Comparison of ENCODE assay signal across 24 cellular contexts in the genomic region with DNA sequence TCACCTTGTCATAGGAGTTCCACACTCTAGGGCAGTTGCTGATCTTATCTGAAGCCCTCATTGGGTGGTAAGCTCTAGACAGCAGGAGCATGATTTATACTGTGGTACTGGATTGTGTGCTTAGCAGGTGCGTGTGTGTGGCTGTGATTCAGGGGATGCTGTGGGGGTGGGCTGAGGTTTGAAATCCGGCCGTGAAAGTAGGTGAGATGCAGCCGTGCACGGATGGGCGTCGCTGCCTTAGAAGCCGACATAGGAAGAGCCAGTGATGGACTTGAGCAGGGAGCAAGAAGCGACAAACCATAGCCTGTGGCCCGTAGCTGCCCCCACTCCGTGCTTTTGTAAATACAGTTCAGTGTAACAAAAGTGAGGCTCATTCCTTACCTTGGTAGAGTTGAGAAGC. TPM values are rescaled to one million over a fixed set of nuclear protein-coding genes. Genes with fewer than 3 reads are reported as not detected.
DNase-seq lines count a peak whose midpoint lies in the region; ATAC-seq and TF ChIP-seq lines count a peak whose summit lies in the region.
"Had no signal": no experiment of that assay in that cellular context is flagged by ENCODE, and none has a peak within 500 bp of the region (broad histone marks: within the 10 kb centered on the region; RNA-seq: fewer than 3 reads in every experiment).

No MANE protein-coding gene starts in this region.

- peaks cover 24% of the 10 kb centered on the region for H3K4me1 ChIP-seq in CD8-positive, alpha-beta memory T cell (ENCODE audit: insufficient read depth, low read length)
- H3K4me1 ChIP-seq in RWPE2 (ENCODE audit: insufficient read depth, poor library complexity, severe bottlenecking) = peaks cover 3% of the 10 kb centered on the region
- peaks cover 0 to 35% (median 16%) of the 10 kb centered on the region in 6 donors for H3K4me1 ChIP-seq in spleen

- ATAC-seq in RWPE2 (ENCODE audit: low read depth) = no peak

- peaks cover 0 to 3% of the 10 kb centered on the region in 2 donors for H3K27me3 Mint-ChIP-seq in CD8-positive, alpha-beta memory T cell

- peaks cover 23 to 47% (median 43%) of the 10 kb centered on the region in 3 donors for H3K4me1 Mint-ChIP-seq in CD8-positive, alpha-beta memory T cell

- no peak for TF ChIP-seq POLR2A in spleen (IDR thresholded peaks at IDR 0.05)

- 93 to 96% (median 93%) methylated on average over 11 of the region's 11 CpGs for WGBS in spleen, 5 donors

- H3K4me3 ChIP-seq in CD8-positive, alpha-beta memory T cell (ENCODE audit: low read length) = no peak overlapping the region
- H3K4me3 ChIP-seq in RWPE2 (ENCODE audit: severe bottlenecking) (no peak overlapping the region), spleen (no peak overlapping the region)
- H3K4me3 ChIP-seq: MG63, PC-9 had no signal

- no peaks in the 10 kb centered on the region for H3K36me3 Mint-ChIP-seq in CD8-positive, alpha-beta memory T cell

- H3K9me3 ChIP-seq in CD8-positive, alpha-beta memory T cell (ENCODE audit: low read length) = no peaks in the 10 kb centered on the region
- no peaks in the 10 kb centered on the region for H3K9me3 ChIP-seq in RWPE2 (ENCODE audit: severe bottlenecking)
- H3K9me3 ChIP-seq in spleen = no peaks in the 10 kb centered on the region
- H3K9me3 ChIP-seq: MG63, SK-N-SH had no signal

- TF ChIP-seq CTCF in RWPE2 (IDR thresholded peaks at IDR 0.05; ENCODE audit: poor library complexity, severe bottlenecking) = no peak
- no peak for TF ChIP-seq CTCF in spleen (IDR thresholded peaks at IDR 0.05 in 8 of 11, conservative IDR thresholded peaks at IDR 0.05 in 3 of 11)

- no peaks in the 10 kb centered on the region for H3K27me3 ChIP-seq in CD8-positive, alpha-beta memory T cell (ENCODE audit: insufficient read depth, low read length, poor library complexity, severe bottlenecking)
- no peaks in the 10 kb centered on the region for H3K27me3 ChIP-seq in RWPE2 (ENCODE audit: insufficient read depth, poor library complexity, severe bottlenecking)
- no peaks in the 10 kb centered on the region for H3K27me3 ChIP-seq in spleen (replicated peaks in 1 of 7)
- H3K27me3 ChIP-seq: MG63 had no signal

- H3K27ac ChIP-seq in CD8-positive, alpha-beta memory T cell (ENCODE audit: low read depth, low read length) = no peak overlapping the region
- H3K27ac ChIP-seq in RWPE2 (ENCODE audit: poor library complexity, severe bottlenecking) = peak overlapping the region; percentile 5
- H3K27ac ChIP-seq in spleen = no peak overlapping the region
- H3K27ac ChIP-seq: C4-2B, PC-9 had no signal

- peak overlapping the region in 7 of 8 donors; percentile 44 to 78 (median 64) for H3K27ac Mint-ChIP-seq in CD8-positive, alpha-beta memory T cell

- no peaks in the 10 kb centered on the region for H3K9me3 Mint-ChIP-seq in CD8-positive, alpha-beta memory T cell

- DNase-seq in CD8-positive, alpha-beta memory T cell = peak in 1 of 5 donors; percentile 26
- peak; percentile 34 for DNase-seq in RWPE2 (ENCODE audit: low spot score)
- DNase-seq in left kidney (ENCODE audit: low read depth, low spot score) = peak; percentile 47
- peak; percentile 41 for DNase-seq in spleen
- no peak for DNase-seq in NCI-H446 (lab: John Stamatoyannopoulos, UW)
- no peak for DNase-seq in GM03348 (ENCODE audit: low spot score)
- DNase-seq in NCI-H345 (lab: John Stamatoyannopoulos, UW) = no peak
- DNase-seq: DMS53, EL, GF-D8, H7, Kasumi-1, MG63, NCI-H1048, NCI-H1436, NCI-H187 treated with DMSO at 0.1 percent for 48 hours, NCI-H2107, NCI-H510A treated with DMSO at 0.1 percent for 48 hours, NCI-H748 treated with DMSO at 0.1 percent for 48 hours, PC-9, RPMI8226, SIG-M5, SK-N-SH had no signal

- CTCF ChIA-PET in CD8-positive, alpha-beta memory T cell (lab: Charles Lee) = no interaction called here

- H3K36me3 ChIP-seq in CD8-positive, alpha-beta memory T cell (ENCODE audit: insufficient read depth, low read length) = no peaks in the 10 kb centered on the region
- H3K36me3 ChIP-seq in RWPE2 (ENCODE audit: low read depth) = peaks cover 95% of the 10 kb centered on the region
- H3K36me3 ChIP-seq in spleen = peaks cover 0 to 62% (median 6%) of the 10 kb centered on the region in 6 donors
- H3K36me3 ChIP-seq: MG63 had no signal

- intact Hi-C loops in spleen (cut with DNase I; ENCODE audit: low total_unique reads) = no loop called here

- peak overlapping the region in 2 of 7 donors; percentile 39 to 45 for H3K4me3 Mint-ChIP-seq in CD8-positive, alpha-beta memory T cell

- POLR2A ChIA-PET in CD8-positive, alpha-beta memory T cell (lab: Charles Lee) = no interaction called here

RNA-seq across cellular contexts. Expression of gene PROSER2, which starts 38.2 kb away (rescaled TPM):
- total RNA-seq in CD8-positive, alpha-beta memory T cell = 1 to 10 TPM; 1.5 to 2.4 TPM
- 1.7 TPM for polyA plus RNA-seq in CD8-positive, alpha-beta memory T cell
- total RNA-seq in spleen = 10 to 100 TPM in 4 of 7 donors, 1 to 10 TPM in 3; 5.2 to 15.4 (median 10.8) TPM
- polyA plus RNA-seq in spleen = 1 to 10 TPM; 1.6 to 3.5 (median 1.6) TPM

Comparison
In these comparisons a context has a peak if more than half of its experiments do, and no peak if none do; other contexts are left out.
1. DNase-seq: peak in RWPE2 (single experiment), left kidney (single experiment) and spleen (single experiment); none in NCI-H446 (0 of 2), GM03348 (single experiment) and NCI-H345 (single experiment).